Comparison of ENCODE assay signal across 1 cellular context in the genomic region with DNA sequence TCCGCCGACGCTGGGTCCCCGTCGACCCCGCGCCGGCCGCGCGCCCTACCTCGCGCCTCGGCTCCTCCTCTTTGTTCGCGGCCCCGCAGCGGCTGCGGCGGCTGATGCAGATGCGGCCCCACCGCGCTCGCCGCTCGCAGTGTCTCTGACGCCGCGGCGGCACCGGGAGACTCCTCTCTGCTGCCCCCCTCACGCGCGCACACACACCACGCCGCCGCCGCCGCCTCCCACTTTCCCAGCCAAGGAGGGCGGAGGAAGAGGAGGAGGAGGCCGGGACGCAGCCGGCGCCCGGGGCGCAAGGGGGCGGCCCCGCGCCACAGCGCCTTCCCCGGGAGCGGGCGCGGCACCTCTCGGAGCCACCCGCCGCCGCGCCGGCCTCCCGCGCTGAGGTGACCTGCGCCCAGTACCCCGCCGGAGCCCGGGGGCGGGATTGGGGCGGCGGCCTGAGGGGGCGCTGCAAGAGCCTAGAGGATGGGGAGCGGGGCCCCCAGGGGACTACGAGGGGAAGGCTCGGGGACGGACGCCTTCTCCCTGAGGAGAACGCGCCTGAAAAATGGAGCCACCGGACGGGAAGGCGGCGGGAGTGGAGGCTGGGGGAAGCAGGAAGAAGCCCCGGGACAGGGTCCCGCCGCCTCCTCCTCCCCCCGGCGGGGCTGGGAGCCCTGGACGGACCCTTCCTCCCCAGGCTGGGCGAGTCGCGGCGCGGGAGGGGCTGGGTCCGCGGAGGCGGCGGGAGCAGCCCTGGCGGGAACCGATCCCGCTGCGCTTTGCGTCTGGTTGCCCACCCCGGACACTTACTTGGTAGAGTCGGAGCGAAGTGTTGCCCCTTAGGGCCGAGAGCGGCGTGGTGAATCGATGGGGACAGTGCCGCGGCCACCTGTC.
A peak's percentile ranks its signal among the peaks of the same experiment; 100 is the strongest.
TF ChIP-seq lines count a peak whose summit lies in the region.

A gene (minus strand): TSS at position 147 of the 882 bp plus-strand sequence. CDS start 1,744 bp downstream, outside the sequence.

TF ChIP-seq in HepG2, 621 proteins besides CTCF, POLR2A, EP300 and RAD21 (continued from another document):
- TF ChIP-seq, protein P1, sequence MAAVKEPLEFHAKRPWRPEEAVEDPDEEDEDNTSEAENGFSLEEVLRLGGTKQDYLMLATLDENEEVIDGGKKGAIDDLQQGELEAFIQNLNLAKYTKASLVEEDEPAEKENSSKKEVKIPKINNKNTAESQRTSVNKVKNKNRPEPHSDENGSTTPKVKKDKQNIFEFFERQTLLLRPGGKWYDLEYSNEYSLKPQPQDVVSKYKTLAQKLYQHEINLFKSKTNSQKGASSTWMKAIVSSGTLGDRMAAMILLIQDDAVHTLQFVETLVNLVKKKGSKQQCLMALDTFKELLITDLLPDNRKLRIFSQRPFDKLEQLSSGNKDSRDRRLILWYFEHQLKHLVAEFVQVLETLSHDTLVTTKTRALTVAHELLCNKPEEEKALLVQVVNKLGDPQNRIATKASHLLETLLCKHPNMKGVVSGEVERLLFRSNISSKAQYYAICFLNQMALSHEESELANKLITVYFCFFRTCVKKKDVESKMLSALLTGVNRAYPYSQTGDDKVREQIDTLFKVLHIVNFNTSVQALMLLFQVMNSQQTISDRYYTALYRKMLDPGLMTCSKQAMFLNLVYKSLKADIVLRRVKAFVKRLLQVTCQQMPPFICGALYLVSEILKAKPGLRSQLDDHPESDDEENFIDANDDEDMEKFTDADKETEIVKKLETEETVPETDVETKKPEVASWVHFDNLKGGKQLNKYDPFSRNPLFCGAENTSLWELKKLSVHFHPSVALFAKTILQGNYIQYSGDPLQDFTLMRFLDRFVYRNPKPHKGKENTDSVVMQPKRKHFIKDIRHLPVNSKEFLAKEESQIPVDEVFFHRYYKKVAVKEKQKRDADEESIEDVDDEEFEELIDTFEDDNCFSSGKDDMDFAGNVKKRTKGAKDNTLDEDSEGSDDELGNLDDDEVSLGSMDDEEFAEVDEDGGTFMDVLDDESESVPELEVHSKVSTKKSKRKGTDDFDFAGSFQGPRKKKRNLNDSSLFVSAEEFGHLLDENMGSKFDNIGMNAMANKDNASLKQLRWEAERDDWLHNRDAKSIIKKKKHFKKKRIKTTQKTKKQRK (IDR thresholded peaks at IDR 0.05; ENCODE audit: low read length), result no peak
- TF ChIP-seq, protein P2, sequence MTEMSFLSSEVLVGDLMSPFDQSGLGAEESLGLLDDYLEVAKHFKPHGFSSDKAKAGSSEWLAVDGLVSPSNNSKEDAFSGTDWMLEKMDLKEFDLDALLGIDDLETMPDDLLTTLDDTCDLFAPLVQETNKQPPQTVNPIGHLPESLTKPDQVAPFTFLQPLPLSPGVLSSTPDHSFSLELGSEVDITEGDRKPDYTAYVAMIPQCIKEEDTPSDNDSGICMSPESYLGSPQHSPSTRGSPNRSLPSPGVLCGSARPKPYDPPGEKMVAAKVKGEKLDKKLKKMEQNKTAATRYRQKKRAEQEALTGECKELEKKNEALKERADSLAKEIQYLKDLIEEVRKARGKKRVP (CRISPR knock-in tag; IDR thresholded peaks at IDR 0.05), result no peak
- TF ChIP-seq ZNF317 (CRISPR knock-in tag; IDR thresholded peaks at IDR 0.05) (no peak), SP5 (CRISPR knock-in tag; IDR thresholded peaks at IDR 0.05; ENCODE audit: borderline replicate concordance, low read depth) (no peak), ZNF746 (CRISPR knock-in tag; IDR thresholded peaks at IDR 0.05) (peak; percentile 30; the same call in 1 of the 2 replicates), ZMYM3 (CRISPR knock-in tag; IDR thresholded peaks at IDR 0.05) (no peak), ZNF614 (CRISPR knock-in tag; IDR thresholded peaks at IDR 0.05; ENCODE audit: borderline replicate concordance) (no peak), BRD4 (CRISPR knock-in tag; IDR thresholded peaks at IDR 0.05) (no peak), GATAD2A (CRISPR knock-in tag; IDR thresholded peaks at IDR 0.05) (no peak), HNF4G (IDR thresholded peaks at IDR 0.05; ENCODE audit: borderline replicate concordance, low read depth, low read length) (no peak), HNF4G (CRISPR knock-in tag; IDR thresholded peaks at IDR 0.05; ENCODE audit: borderline replicate concordance, low read depth) (no peak), MAFK (conservative IDR thresholded peaks at IDR 0.05 in 1 of 2, IDR thresholded peaks at IDR 0.05 in 1 of 2; ENCODE audit: low read length in 2 of 2) (no peak), NKX3-1 (CRISPR knock-in tag; IDR thresholded peaks at IDR 0.05) (no peak), ZMYM4 (CRISPR knock-in tag; IDR thresholded peaks at IDR 0.05) (peak; percentile 34; the same call in 1 of the 2 replicates), ZBTB21 (CRISPR knock-in tag; IDR thresholded peaks at IDR 0.05) (no peak), ZNF816 (CRISPR knock-in tag; IDR thresholded peaks at IDR 0.05; ENCODE audit: borderline replicate concordance) (no peak; the same call in 1 of the 2 replicates), ZFP37 (CRISPR knock-in tag; IDR thresholded peaks at IDR 0.05; ENCODE audit: borderline replicate concordance) (no peak), TP53 (CRISPR knock-in tag; conservative IDR thresholded peaks at IDR 0.05) (no peak), REXO4 (CRISPR knock-in tag; IDR thresholded peaks at IDR 0.05; ENCODE audit: borderline replicate concordance) (no peak), ZNF776 (CRISPR knock-in tag; IDR thresholded peaks at IDR 0.05) (no peak; the same call in 1 of the 2 replicates), ZNF10 (CRISPR knock-in tag; IDR thresholded peaks at IDR 0.05; ENCODE audit: borderline replicate concordance, low read depth) (no peak), ETV5 (CRISPR knock-in tag; IDR thresholded peaks at IDR 0.05; ENCODE audit: borderline replicate concordance) (no peak; the same call in 1 of the 2 replicates), ZEB1 (IDR thresholded peaks at IDR 0.05; ENCODE audit: insufficient replicate concordance, low read depth) (no peak), CHCHD3 (CRISPR knock-in tag; IDR thresholded peaks at IDR 0.05) (0 out of 2 replicates have a peak, but pooled peaks have one; percentile 31), ARHGAP35 (CRISPR knock-in tag; IDR thresholded peaks at IDR 0.05; ENCODE audit: borderline replicate concordance) (no peak), SAP130 (CRISPR knock-in tag; IDR thresholded peaks at IDR 0.05; ENCODE audit: low read depth) (peak; percentile 64), PAWR (CRISPR knock-in tag; IDR thresholded peaks at IDR 0.05; ENCODE audit: borderline replicate concordance) (no peak)
- TF ChIP-seq, protein P3, sequence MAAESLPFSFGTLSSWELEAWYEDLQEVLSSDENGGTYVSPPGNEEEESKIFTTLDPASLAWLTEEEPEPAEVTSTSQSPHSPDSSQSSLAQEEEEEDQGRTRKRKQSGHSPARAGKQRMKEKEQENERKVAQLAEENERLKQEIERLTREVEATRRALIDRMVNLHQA (CRISPR knock-in tag; IDR thresholded peaks at IDR 0.05), result no peak
- TF ChIP-seq, protein P4, sequence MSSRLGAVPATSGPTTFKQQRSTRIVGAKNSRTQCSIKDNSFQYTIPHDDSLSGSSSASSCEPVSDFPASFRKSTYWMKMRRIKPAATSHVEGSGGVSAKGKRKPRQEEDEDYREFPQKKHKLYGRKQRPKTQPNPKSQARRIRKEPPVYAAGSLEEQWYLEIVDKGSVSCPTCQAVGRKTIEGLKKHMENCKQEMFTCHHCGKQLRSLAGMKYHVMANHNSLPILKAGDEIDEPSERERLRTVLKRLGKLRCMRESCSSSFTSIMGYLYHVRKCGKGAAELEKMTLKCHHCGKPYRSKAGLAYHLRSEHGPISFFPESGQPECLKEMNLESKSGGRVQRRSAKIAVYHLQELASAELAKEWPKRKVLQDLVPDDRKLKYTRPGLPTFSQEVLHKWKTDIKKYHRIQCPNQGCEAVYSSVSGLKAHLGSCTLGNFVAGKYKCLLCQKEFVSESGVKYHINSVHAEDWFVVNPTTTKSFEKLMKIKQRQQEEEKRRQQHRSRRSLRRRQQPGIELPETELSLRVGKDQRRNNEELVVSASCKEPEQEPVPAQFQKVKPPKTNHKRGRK (CRISPR knock-in tag; IDR thresholded peaks at IDR 0.05), result no peak
- TF ChIP-seq, protein P5, sequence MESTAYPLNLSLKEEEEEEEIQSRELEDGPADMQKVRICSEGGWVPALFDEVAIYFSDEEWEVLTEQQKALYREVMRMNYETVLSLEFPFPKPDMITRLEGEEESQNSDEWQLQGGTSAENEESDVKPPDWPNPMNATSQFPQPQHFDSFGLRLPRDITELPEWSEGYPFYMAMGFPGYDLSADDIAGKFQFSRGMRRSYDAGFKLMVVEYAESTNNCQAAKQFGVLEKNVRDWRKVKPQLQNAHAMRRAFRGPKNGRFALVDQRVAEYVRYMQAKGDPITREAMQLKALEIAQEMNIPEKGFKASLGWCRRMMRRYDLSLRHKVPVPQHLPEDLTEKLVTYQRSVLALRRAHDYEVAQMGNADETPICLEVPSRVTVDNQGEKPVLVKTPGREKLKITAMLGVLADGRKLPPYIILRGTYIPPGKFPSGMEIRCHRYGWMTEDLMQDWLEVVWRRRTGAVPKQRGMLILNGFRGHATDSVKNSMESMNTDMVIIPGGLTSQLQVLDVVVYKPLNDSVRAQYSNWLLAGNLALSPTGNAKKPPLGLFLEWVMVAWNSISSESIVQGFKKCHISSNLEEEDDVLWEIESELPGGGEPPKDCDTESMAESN (CRISPR knock-in tag; conservative IDR thresholded peaks at IDR 0.05), result peak; percentile 82
- TF ChIP-seq, protein P6, sequence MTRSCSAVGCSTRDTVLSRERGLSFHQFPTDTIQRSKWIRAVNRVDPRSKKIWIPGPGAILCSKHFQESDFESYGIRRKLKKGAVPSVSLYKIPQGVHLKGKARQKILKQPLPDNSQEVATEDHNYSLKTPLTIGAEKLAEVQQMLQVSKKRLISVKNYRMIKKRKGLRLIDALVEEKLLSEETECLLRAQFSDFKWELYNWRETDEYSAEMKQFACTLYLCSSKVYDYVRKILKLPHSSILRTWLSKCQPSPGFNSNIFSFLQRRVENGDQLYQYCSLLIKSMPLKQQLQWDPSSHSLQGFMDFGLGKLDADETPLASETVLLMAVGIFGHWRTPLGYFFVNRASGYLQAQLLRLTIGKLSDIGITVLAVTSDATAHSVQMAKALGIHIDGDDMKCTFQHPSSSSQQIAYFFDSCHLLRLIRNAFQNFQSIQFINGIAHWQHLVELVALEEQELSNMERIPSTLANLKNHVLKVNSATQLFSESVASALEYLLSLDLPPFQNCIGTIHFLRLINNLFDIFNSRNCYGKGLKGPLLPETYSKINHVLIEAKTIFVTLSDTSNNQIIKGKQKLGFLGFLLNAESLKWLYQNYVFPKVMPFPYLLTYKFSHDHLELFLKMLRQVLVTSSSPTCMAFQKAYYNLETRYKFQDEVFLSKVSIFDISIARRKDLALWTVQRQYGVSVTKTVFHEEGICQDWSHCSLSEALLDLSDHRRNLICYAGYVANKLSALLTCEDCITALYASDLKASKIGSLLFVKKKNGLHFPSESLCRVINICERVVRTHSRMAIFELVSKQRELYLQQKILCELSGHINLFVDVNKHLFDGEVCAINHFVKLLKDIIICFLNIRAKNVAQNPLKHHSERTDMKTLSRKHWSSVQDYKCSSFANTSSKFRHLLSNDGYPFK (CRISPR knock-in tag; IDR thresholded peaks at IDR 0.05; ENCODE audit: borderline replicate concordance), result no peak
- TF ChIP-seq, protein P7, sequence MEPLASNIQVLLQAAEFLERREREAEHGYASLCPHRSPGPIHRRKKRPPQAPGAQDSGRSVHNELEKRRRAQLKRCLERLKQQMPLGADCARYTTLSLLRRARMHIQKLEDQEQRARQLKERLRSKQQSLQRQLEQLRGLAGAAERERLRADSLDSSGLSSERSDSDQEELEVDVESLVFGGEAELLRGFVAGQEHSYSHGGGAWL (CRISPR knock-in tag; IDR thresholded peaks at IDR 0.05), result no peak
